ENCODE assay signal across 13 cellular contexts in the genomic region with DNA sequence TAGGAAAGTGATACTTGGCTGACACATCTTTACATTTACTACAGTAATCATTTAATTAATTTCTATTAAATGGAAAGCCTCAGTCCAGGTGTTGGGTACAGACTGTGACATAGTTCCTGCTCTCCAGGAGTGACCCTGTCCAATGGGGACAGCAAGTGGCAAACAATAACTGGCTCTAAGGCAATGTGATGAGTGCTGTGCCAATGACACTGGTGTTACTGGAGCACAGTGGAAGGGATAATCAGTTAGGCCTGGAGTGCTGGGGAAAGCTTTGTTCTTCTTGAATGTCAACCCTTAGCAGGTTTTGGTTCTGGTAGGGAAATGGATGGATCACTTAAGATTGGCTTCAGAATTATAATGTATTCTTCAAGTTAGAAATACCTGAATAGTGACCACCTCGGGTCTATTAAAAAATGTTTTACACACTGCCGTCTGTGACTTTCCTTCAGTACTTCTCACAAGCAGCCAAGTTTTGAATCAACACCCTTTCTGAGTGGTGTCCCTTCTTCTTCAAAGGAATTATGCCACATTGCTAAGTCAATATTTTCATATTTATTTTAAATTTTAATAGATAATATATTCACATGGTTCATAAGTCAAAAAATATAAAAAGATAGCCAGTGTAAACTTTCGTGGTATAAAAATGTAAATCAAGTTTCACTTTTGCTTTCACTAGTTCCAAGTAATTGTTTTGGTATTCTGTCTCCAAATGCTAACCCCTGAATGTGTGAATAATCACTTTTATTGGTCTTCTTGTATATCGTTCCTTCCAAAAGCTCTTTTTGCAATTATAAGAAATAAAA. TPM values are rescaled to one million over a fixed set of nuclear protein-coding genes. Genes with fewer than 3 reads are reported as not detected.
DNase-seq lines count a peak whose midpoint lies in the region; ATAC-seq and TF ChIP-seq lines count a peak whose summit lies in the region.
"Had no signal": no experiment of that assay in that cellular context is flagged by ENCODE, and none has a peak within 500 bp of the region (broad histone marks: within the 10 kb centered on the region; RNA-seq: fewer than 3 reads in every experiment).

No MANE protein-coding gene starts in this region.

- 9 to 13% methylated on average over 4 of the region's 4 CpGs for WGBS in gastroesophageal sphincter (ENCODE audit: low coverage in 1 of 2), 2 donors

- H3K4me1 ChIP-seq in gastroesophageal sphincter, result peaks cover 0 to 32% (median 0%) of the 10 kb centered on the region in 3 donors
- H3K4me1 ChIP-seq in rectal smooth muscle tissue (ENCODE audit: control insufficient read depth, insufficient read depth, low read length), result no peaks in the 10 kb centered on the region

- H3K9ac ChIP-seq in rectal smooth muscle tissue (ENCODE audit: low read length), result no peak overlapping the region

- H3K27me3 Mint-ChIP-seq in T-helper 17 cell, result no peaks in the 10 kb centered on the region

- no peak for TF ChIP-seq EP300 in gastroesophageal sphincter (IDR thresholded peaks at IDR 0.05)

- H3K27ac Mint-ChIP-seq in T-helper 17 cell, result peak overlapping the region; percentile 89

- H3K4me1 Mint-ChIP-seq in T-helper 17 cell, result peaks cover 25% of the 10 kb centered on the region

- H3K36me3 ChIP-seq in GM06990 (ENCODE audit: control insufficient read depth, insufficient read depth, low read length), result peaks cover 25% of the 10 kb centered on the region
- H3K36me3 ChIP-seq in gastroesophageal sphincter, result peaks cover 0 to 78% of the 10 kb centered on the region in 2 donors
- H3K36me3 ChIP-seq in rectal smooth muscle tissue (ENCODE audit: control insufficient read depth, insufficient read depth, low read length), result peaks cover 13% of the 10 kb centered on the region
- peaks cover 7% of the 10 kb centered on the region for H3K36me3 ChIP-seq in H7 (replicated peaks; ENCODE audit: control insufficient read depth, insufficient read depth, low read length)

- no peak for TF ChIP-seq CTCF in GM06990 (IDR thresholded peaks at IDR 0.05; ENCODE audit: insufficient read depth, low read length, poor library complexity, severe bottlenecking)
- TF ChIP-seq CTCF in gastroesophageal sphincter (IDR thresholded peaks at IDR 0.05), result no peak
- TF ChIP-seq CTCF in GM13976 (IDR thresholded peaks at IDR 0.05; ENCODE audit: borderline replicate concordance, control extremely low read depth, extremely low read depth, insufficient read depth, missing control alignments), result no peak

- ATAC-seq in T-helper 17 cell, result peak; percentile 42
- ATAC-seq in gastroesophageal sphincter, result no peak
- no peak for ATAC-seq in HG02588 (IDR thresholded peaks at IDR 0.05; ENCODE audit: unreplicated experiment)

- H3K27me3 ChIP-seq in GM06990 (replicated peaks; ENCODE audit: control insufficient read depth, insufficient read depth, low read length) (no peaks in the 10 kb centered on the region), gastroesophageal sphincter (no peaks in the 10 kb centered on the region), rectal smooth muscle tissue (ENCODE audit: control insufficient read depth, insufficient read depth, low read length) (no peaks in the 10 kb centered on the region), H7 (ENCODE audit: control insufficient read depth, insufficient read depth, low read length) (no peaks in the 10 kb centered on the region)

- H3K4me3 ChIP-seq in GM06990 (replicated peaks; ENCODE audit: low read depth, low read length) (peak overlapping the region; percentile 8; the same call in 1 of the 2 replicates), gastroesophageal sphincter (peak overlapping the region; percentile 16 to 29), rectal smooth muscle tissue (ENCODE audit: low read length) (no peak overlapping the region), H7 (ENCODE audit: insufficient read depth, low read depth, low read length) (no peak overlapping the region)
- H3K4me3 ChIP-seq: PC-9 had no signal

- in situ Hi-C loops in GM13976 (cut with MboI; ENCODE audit: low sequenced_read_pairs, unreplicated experiment), result no loop called here

- peaks cover 9% of the 10 kb centered on the region for H3K36me3 Mint-ChIP-seq in T-helper 17 cell (ENCODE audit: low read depth)

- DNase-seq in GM06990 (ENCODE audit: extremely low read depth, insufficient read length), result no peak
- no peak for DNase-seq in T-helper 17 cell
- no peak for DNase-seq in H7
- no peak for DNase-seq in stimulated activated CD4-positive, alpha-beta T cell treated with anti-CD3 and anti-CD28 coated beads, Interleukin-4, amount 100 ng/mL, for 24 hours
- DNase-seq in GM13976 (ENCODE audit: low spot score), result no peak
- DNase-seq: GF-D8; islet precursor cell; MV-4-11; PC-9; stimulated activated CD4-positive, alpha-beta T cell treated with anti-CD3 and anti-CD28 coated beads, Interleukin-2, amount 100 ng/mL, for 24 hours had no signal

- peak overlapping the region; percentile 79 for H3K4me3 Mint-ChIP-seq in T-helper 17 cell

- TF ChIP-seq POLR2A in gastroesophageal sphincter (IDR thresholded peaks at IDR 0.05), result no peak

- H3K27ac ChIP-seq in gastroesophageal sphincter (peak overlapping the region; percentile 62 to 70 (median 68)), rectal smooth muscle tissue (ENCODE audit: low read depth, low read length) (peak overlapping the region; percentile 30)
- H3K27ac ChIP-seq: PC-9 had no signal

- H3K9me3 ChIP-seq in T-helper 17 cell (ENCODE audit: control insufficient read depth, low read length, poor library complexity, severe bottlenecking) (no peaks in the 10 kb centered on the region), gastroesophageal sphincter (no peaks in the 10 kb centered on the region)

RNA-seq across cellular contexts. Expression of a gene that starts 9.6 kb away (rescaled TPM):
- total RNA-seq in T-helper 17 cell (10 to 100 TPM; 79.7 to 81.3 TPM), gastroesophageal sphincter (10 to 100 TPM; 35.1 to 49.2 (median 41.4) TPM)
- total RNA-seq in H7 (2014; rRNA removed; shearing (Covaris generic)), result 37.5 and 42.3 TPM in 2 replicates

RNA-seq across cellular contexts. Expression of a gene that starts 57.1 kb away (rescaled TPM):
- 10 to 100 TPM; 29.6 to 43.7 TPM for total RNA-seq in T-helper 17 cell
- total RNA-seq in gastroesophageal sphincter, result 10 to 100 TPM; 10.6 to 16.2 (median 14.3) TPM
- 29.5 and 52.4 TPM in 2 replicates for total RNA-seq in H7 (2014; rRNA removed; shearing (Covaris generic))

Comparison
In these comparisons a context has a peak if more than half of its experiments do, and no peak if none do; other contexts are left out.
1. H3K4me3 ChIP-seq: peak in GM06990 (single experiment) and gastroesophageal sphincter (2 of 2); none in rectal smooth muscle tissue (single experiment) and H7 (single experiment).